In genomic region chr18:67467188-67467587, GRCh38 we compare ENCODE assay signal across 21 cellular contexts.
"Had no signal": no experiment of that assay in that cellular context is flagged by ENCODE, and none has a peak within 500 bp of the region (broad histone marks: within the 10 kb centered on the region; RNA-seq: fewer than 3 reads in every experiment).

No MANE protein-coding gene starts in this region.

- H3K27ac ChIP-seq: foreskin keratinocyte, psoas muscle, right lobe of liver, spleen, suprapubic skin, VCaP had no signal

- H3K4me3 Mint-ChIP-seq: activated CD4-positive, alpha-beta memory T cell treated with anti-CD3 and anti-CD28 coated beads, Interleukin-2, amount 10 ng/mL, durations not matched to agents 7 days and 5 days; activated CD4-positive, alpha-beta T cell treated with anti-CD3 and anti-CD28 coated beads for 36 hours; activated naive CD8-positive, alpha-beta T cell treated with anti-CD3 and anti-CD28 coated beads for 36 hours; activated T-cell treated with anti-CD3 and anti-CD28 coated beads, Interleukin-2, amount 50 U/mL, for 72 hours; naive thymus-derived CD4-positive, alpha-beta T cell; type B pancreatic cell had no signal

- H3K27me3 ChIP-seq: foreskin keratinocyte, right lobe of liver, spleen, suprapubic skin had no signal

- H3K9me3 ChIP-seq: psoas muscle, right lobe of liver, suprapubic skin had no signal

- H3K4me3 ChIP-seq: lung, psoas muscle, right lobe of liver, spleen, suprapubic skin had no signal

- H3K27ac Mint-ChIP-seq: activated CD4-positive, alpha-beta memory T cell treated with anti-CD3 and anti-CD28 coated beads, Interleukin-2, amount 10 ng/mL, durations not matched to agents 7 days and 5 days; activated CD4-positive, alpha-beta T cell treated with anti-CD3 and anti-CD28 coated beads for 36 hours; activated naive CD8-positive, alpha-beta T cell treated with anti-CD3 and anti-CD28 coated beads for 36 hours; activated T-cell treated with anti-CD3 and anti-CD28 coated beads, Interleukin-2, amount 50 U/mL, for 72 hours; naive thymus-derived CD4-positive, alpha-beta T cell; type B pancreatic cell had no signal

- H3K9me3 Mint-ChIP-seq: activated CD4-positive, alpha-beta memory T cell treated with anti-CD3 and anti-CD28 coated beads, Interleukin-2, amount 10 ng/mL, durations not matched to agents 7 days and 5 days; activated naive CD8-positive, alpha-beta T cell treated with anti-CD3 and anti-CD28 coated beads for 36 hours had no signal

- H3K27me3 Mint-ChIP-seq: activated CD4-positive, alpha-beta memory T cell treated with anti-CD3 and anti-CD28 coated beads, Interleukin-2, amount 10 ng/mL, durations not matched to agents 7 days and 5 days; activated naive CD8-positive, alpha-beta T cell treated with anti-CD3 and anti-CD28 coated beads for 36 hours; type B pancreatic cell had no signal

- H3K36me3 Mint-ChIP-seq: activated naive CD8-positive, alpha-beta T cell treated with anti-CD3 and anti-CD28 coated beads for 36 hours; naive thymus-derived CD4-positive, alpha-beta T cell; type B pancreatic cell had no signal

- H3K36me3 ChIP-seq: right lobe of liver, spleen, suprapubic skin had no signal

- H3K4me1 ChIP-seq: foreskin keratinocyte, psoas muscle, right lobe of liver, spleen, suprapubic skin had no signal

- DNase-seq: activated CD4-positive, alpha-beta memory T cell treated with anti-CD3 and anti-CD28 coated beads, Interleukin-2, amount 10 ng/mL, durations not matched to agents 7 days and 5 days; activated CD4-positive, alpha-beta T cell treated with anti-CD3 and anti-CD28 coated beads for 36 hours; activated CD8-positive, alpha-beta memory T cell treated with anti-CD3 and anti-CD28 coated beads, Interleukin-2, amount 50 U/mL, for 4 hours; activated gamma-delta T cell treated with Interleukin-2 at 50 U/mL for 16 hours; activated naive CD8-positive, alpha-beta T cell treated with anti-CD3 and anti-CD28 coated beads for 36 hours; activated T-cell treated with anti-CD3 and anti-CD28 coated beads, Interleukin-2, amount 50 U/mL, for 72 hours; aorta; foreskin keratinocyte; head of caudate nucleus; left colon; naive thymus-derived CD4-positive, alpha-beta T cell; nucleus accumbens; psoas muscle; right lobe of liver; spleen; stimulated activated CD4-positive, alpha-beta T cell treated with anti-CD3 and anti-CD28 coated beads, Interleukin-2, amount 100 ng/mL, for 24 hours; stimulated activated naive CD4-positive, alpha-beta T cell treated with Interleukin-2 at 50 U/mL for 16 hours had no signal
